1 cellular context compared by ENCODE assay signal in the genomic region with DNA sequence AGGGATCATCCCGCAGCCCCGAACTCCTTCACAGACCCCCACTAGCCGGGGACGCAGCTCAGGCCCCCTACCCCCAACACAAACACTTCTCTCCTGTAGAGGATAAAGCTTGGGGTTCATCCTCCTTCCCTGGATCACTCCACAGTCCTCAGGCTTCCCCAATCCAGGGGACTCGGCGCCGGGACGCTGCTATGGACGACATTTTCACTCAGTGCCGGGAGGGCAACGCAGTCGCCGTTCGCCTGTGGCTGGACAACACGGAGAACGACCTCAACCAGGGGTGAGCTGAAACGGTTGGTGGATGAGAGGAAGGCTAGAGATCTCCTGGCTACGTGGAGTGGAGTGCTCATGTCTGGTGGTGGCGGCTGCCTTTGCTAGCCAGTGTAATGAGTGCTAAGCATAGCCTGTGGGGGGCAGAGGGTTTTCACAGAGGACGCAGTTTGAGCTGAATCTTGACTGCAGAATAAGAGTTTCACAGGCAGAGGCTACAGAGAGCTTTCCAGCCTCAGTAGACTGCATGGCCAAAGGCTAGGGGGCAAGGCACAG.
TF ChIP-seq lines count a peak whose summit lies in the region.

No MANE protein-coding gene starts in this region.

TF ChIP-seq in HepG2, 621 proteins besides CTCF, POLR2A, EP300 and RAD21 (continued from another document and continues in another):
- no peak for TF ChIP-seq BCLAF1 (IDR thresholded peaks at IDR 0.05)
- no peak for TF ChIP-seq NONO (IDR thresholded peaks at IDR 0.05)
- TF ChIP-seq NONO (CRISPR knock-in tag; conservative IDR thresholded peaks at IDR 0.05), result no peak
- peak; percentile 48 for TF ChIP-seq ZNF335 (CRISPR knock-in tag; IDR thresholded peaks at IDR 0.05)
- peak; percentile 15 for TF ChIP-seq XRCC5 (optimal IDR thresholded peaks at IDR 0.05; ENCODE audit: low read length)
- TF ChIP-seq, protein P1, sequence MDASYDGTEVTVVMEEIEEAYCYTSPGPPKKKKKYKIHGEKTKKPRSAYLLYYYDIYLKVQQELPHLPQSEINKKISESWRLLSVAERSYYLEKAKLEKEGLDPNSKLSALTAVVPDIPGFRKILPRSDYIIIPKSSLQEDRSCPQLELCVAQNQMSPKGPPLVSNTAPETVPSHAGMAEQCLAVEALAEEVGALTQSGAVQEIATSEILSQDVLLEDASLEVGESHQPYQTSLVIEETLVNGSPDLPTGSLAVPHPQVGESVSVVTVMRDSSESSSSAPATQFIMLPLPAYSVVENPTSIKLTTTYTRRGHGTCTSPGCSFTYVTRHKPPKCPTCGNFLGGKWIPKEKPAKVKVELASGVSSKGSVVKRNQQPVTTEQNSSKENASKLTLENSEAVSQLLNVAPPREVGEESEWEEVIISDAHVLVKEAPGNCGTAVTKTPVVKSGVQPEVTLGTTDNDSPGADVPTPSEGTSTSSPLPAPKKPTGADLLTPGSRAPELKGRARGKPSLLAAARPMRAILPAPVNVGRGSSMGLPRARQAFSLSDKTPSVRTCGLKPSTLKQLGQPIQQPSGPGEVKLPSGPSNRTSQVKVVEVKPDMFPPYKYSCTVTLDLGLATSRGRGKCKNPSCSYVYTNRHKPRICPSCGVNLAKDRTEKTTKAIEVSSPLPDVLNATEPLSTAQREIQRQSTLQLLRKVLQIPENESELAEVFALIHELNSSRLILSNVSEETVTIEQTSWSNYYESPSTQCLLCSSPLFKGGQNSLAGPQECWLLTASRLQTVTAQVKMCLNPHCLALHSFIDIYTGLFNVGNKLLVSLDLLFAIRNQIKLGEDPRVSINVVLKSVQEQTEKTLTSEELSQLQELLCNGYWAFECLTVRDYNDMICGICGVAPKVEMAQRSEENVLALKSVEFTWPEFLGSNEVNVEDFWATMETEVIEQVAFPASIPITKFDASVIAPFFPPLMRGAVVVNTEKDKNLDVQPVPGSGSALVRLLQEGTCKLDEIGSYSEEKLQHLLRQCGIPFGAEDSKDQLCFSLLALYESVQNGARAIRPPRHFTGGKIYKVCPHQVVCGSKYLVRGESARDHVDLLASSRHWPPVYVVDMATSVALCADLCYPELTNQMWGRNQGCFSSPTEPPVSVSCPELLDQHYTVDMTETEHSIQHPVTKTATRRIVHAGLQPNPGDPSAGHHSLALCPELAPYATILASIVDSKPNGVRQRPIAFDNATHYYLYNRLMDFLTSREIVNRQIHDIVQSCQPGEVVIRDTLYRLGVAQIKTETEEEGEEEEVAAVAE (CRISPR knock-in tag; IDR thresholded peaks at IDR 0.05; ENCODE audit: borderline replicate concordance), result no peak
- TF ChIP-seq, protein P2, sequence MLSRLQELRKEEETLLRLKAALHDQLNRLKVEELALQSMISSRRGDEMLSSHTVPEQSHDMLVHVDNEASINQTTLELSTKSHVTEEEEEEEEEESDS (CRISPR knock-in tag; IDR thresholded peaks at IDR 0.05; ENCODE audit: borderline replicate concordance), result no peak
- no peak for TF ChIP-seq ZC3H4 (CRISPR knock-in tag; IDR thresholded peaks at IDR 0.05; ENCODE audit: borderline replicate concordance)
- TF ChIP-seq CBX1 (IDR thresholded peaks at IDR 0.05; ENCODE audit: low read depth), result no peak
- TF ChIP-seq ZMYM3 (CRISPR knock-in tag; IDR thresholded peaks at IDR 0.05), result no peak
- TF ChIP-seq, protein P3, sequence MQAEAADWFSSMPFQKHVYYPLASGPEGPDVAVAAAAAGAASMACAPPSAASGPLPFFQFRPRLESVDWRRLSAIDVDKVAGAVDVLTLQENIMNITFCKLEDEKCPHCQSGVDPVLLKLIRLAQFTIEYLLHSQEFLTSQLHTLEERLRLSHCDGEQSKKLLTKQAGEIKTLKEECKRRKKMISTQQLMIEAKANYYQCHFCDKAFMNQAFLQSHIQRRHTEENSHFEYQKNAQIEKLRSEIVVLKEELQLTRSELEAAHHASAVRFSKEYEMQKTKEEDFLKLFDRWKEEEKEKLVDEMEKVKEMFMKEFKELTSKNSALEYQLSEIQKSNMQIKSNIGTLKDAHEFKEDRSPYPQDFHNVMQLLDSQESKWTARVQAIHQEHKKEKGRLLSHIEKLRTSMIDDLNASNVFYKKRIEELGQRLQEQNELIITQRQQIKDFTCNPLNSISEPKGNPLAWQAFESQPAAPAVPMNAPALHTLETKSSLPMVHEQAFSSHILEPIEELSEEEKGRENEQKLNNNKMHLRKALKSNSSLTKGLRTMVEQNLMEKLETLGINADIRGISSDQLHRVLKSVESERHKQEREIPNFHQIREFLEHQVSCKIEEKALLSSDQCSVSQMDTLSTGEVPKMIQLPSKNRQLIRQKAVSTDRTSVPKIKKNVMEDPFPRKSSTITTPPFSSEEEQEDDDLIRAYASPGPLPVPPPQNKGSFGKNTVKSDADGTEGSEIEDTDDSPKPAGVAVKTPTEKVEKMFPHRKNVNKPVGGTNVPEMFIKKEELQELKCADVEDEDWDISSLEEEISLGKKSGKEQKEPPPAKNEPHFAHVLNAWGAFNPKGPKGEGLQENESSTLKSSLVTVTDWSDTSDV (CRISPR knock-in tag; IDR thresholded peaks at IDR 0.05), result peak; percentile 41; the same call in 1 of the 2 replicates
- no peak for TF ChIP-seq ZNF7 (CRISPR knock-in tag; IDR thresholded peaks at IDR 0.05)
- TF ChIP-seq SATB2 (CRISPR knock-in tag; IDR thresholded peaks at IDR 0.05), result no peak
- TF ChIP-seq KMT2B (CRISPR knock-in tag; IDR thresholded peaks at IDR 0.05), result no peak
- no peak for TF ChIP-seq ATRX (CRISPR knock-in tag; IDR thresholded peaks at IDR 0.05; ENCODE audit: borderline replicate concordance)
- no peak for TF ChIP-seq DDIT3 (CRISPR knock-in tag; IDR thresholded peaks at IDR 0.05)
- TF ChIP-seq TBX3 (IDR thresholded peaks at IDR 0.05; ENCODE audit: borderline replicate concordance), result no peak
- TF ChIP-seq ZNF605 (CRISPR knock-in tag; IDR thresholded peaks at IDR 0.05), result no peak
- no peak for TF ChIP-seq NKX3-1 (CRISPR knock-in tag; IDR thresholded peaks at IDR 0.05)
- TF ChIP-seq ZNF747 (CRISPR knock-in tag; IDR thresholded peaks at IDR 0.05; ENCODE audit: borderline replicate concordance), result peak; percentile 46; the same call in 1 of the 2 replicates
- TF ChIP-seq RBAK (CRISPR knock-in tag; IDR thresholded peaks at IDR 0.05), result no peak
- TF ChIP-seq ZNF546 (CRISPR knock-in tag; conservative IDR thresholded peaks at IDR 0.05), result 0 out of 2 replicates have a peak, but pooled peaks have one; percentile 15
- no peak for TF ChIP-seq HIC2 (CRISPR knock-in tag; IDR thresholded peaks at IDR 0.05; ENCODE audit: low read depth)
- no peak for TF ChIP-seq MIER2 (CRISPR knock-in tag; IDR thresholded peaks at IDR 0.05)
- 0 out of 2 replicates have a peak, but pooled peaks have one; percentile 20 for TF ChIP-seq ZNF451 (CRISPR knock-in tag; IDR thresholded peaks at IDR 0.05)
- TF ChIP-seq ZNF724P (CRISPR knock-in tag; IDR thresholded peaks at IDR 0.05; ENCODE audit: borderline replicate concordance), result no peak
- TF ChIP-seq KMT2A (CRISPR knock-in tag; IDR thresholded peaks at IDR 0.05), result 0 out of 2 replicates have a peak, but pooled peaks have one; percentile 22
- no peak for TF ChIP-seq NCOA1 (CRISPR knock-in tag; IDR thresholded peaks at IDR 0.05)
- no peak for TF ChIP-seq DMTF1 (CRISPR knock-in tag; IDR thresholded peaks at IDR 0.05)
- TF ChIP-seq ZNF468 (CRISPR knock-in tag; IDR thresholded peaks at IDR 0.05), result no peak
- no peak for TF ChIP-seq ZNF235 (CRISPR knock-in tag; IDR thresholded peaks at IDR 0.05; ENCODE audit: borderline replicate concordance)
- TF ChIP-seq PLRG1 (conservative IDR thresholded peaks at IDR 0.05), result no peak
- TF ChIP-seq, protein P4, sequence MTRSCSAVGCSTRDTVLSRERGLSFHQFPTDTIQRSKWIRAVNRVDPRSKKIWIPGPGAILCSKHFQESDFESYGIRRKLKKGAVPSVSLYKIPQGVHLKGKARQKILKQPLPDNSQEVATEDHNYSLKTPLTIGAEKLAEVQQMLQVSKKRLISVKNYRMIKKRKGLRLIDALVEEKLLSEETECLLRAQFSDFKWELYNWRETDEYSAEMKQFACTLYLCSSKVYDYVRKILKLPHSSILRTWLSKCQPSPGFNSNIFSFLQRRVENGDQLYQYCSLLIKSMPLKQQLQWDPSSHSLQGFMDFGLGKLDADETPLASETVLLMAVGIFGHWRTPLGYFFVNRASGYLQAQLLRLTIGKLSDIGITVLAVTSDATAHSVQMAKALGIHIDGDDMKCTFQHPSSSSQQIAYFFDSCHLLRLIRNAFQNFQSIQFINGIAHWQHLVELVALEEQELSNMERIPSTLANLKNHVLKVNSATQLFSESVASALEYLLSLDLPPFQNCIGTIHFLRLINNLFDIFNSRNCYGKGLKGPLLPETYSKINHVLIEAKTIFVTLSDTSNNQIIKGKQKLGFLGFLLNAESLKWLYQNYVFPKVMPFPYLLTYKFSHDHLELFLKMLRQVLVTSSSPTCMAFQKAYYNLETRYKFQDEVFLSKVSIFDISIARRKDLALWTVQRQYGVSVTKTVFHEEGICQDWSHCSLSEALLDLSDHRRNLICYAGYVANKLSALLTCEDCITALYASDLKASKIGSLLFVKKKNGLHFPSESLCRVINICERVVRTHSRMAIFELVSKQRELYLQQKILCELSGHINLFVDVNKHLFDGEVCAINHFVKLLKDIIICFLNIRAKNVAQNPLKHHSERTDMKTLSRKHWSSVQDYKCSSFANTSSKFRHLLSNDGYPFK (CRISPR knock-in tag; IDR thresholded peaks at IDR 0.05; ENCODE audit: borderline replicate concordance), result peak; percentile 50; the same call in 1 of the 2 replicates
- peak; percentile 74; the same call in 1 of the 2 replicates for TF ChIP-seq ZNF788 (CRISPR knock-in tag; IDR thresholded peaks at IDR 0.05; ENCODE audit: borderline replicate concordance)
- TF ChIP-seq ZBTB20 (CRISPR knock-in tag; IDR thresholded peaks at IDR 0.05; ENCODE audit: borderline replicate concordance, low read depth), result no peak
- TF ChIP-seq BRD4 (CRISPR knock-in tag; IDR thresholded peaks at IDR 0.05), result 0 out of 2 replicates have a peak, but pooled peaks have one; percentile 30
- TF ChIP-seq PREB (CRISPR knock-in tag; IDR thresholded peaks at IDR 0.05), result no peak
- peak; percentile 47; the same call in 1 of the 2 replicates for TF ChIP-seq TBX2 (CRISPR knock-in tag; IDR thresholded peaks at IDR 0.05; ENCODE audit: borderline replicate concordance)
- no peak for TF ChIP-seq ZNF839 (CRISPR knock-in tag; IDR thresholded peaks at IDR 0.05; ENCODE audit: borderline replicate concordance)
- no peak for TF ChIP-seq ZNF567 (CRISPR knock-in tag; IDR thresholded peaks at IDR 0.05; ENCODE audit: borderline replicate concordance)
- TF ChIP-seq ZSCAN31 (CRISPR knock-in tag; IDR thresholded peaks at IDR 0.05; ENCODE audit: low read depth), result no peak
- no peak for TF ChIP-seq ATF7 (IDR thresholded peaks at IDR 0.05)
- no peak for TF ChIP-seq ATF7 (CRISPR knock-in tag; IDR thresholded peaks at IDR 0.05)
- TF ChIP-seq PCBP2 (optimal IDR thresholded peaks at IDR 0.05; ENCODE audit: low read depth, low read length, poor library complexity, severe bottlenecking), result no peak
- no peak for TF ChIP-seq ATF1 (CRISPR knock-in tag; IDR thresholded peaks at IDR 0.05)
